ENCODE assay signal across 24 cellular contexts in the genomic region with DNA sequence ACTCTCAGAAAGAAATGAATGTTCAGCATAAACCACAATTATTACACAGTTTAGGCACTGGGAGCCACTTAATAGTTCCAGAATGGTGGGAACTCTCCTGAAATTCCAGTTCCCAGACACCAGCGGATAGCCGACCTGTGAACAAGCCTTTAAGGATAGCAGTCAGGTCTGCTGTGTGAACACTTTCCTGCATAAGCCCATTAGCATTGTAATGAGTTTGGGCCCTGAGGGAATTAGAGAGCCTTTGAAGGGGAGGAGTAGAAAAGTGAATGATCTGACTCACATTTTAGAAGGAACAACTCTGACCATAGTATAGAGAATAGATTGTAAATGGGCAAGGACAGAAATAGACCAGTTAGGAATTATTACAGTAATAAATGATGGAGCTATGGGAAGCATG.
DNase-seq lines count a peak whose midpoint lies in the region; ATAC-seq and TF ChIP-seq lines count a peak whose summit lies in the region.
"Had no signal": no experiment of that assay in that cellular context is flagged by ENCODE, and none has a peak within 500 bp of the region (broad histone marks: within the 10 kb centered on the region; RNA-seq: fewer than 3 reads in every experiment).

No MANE protein-coding gene starts in this region.

- peak; percentile 73 for DNase-seq in A673 (ENCODE audit: low spot score)
- DNase-seq in HAP-1 (ENCODE audit: low spot score in 2 of 2) = peak; percentile 80 to 93
- DNase-seq in SW480 (ENCODE audit: low spot score) = peak; percentile 36
- peak; percentile 93 for DNase-seq in islet precursor cell
- DNase-seq in activated naive CD8-positive, alpha-beta T cell treated with anti-CD3 and anti-CD28 coated beads for 36 hours = no peak
- DNase-seq: activated B cell treated with CpG ODN at 0.5 μM for 24 hours; activated CD4-positive, alpha-beta memory T cell treated with anti-CD3 and anti-CD28 coated beads, Interleukin-2, amount 10 ng/mL, durations not matched to agents 7 days and 5 days; activated gamma-delta T cell treated with Interleukin-2 at 50 U/mL for 16 hours; amniotic stem cell; central memory CD4-positive, alpha-beta T cell; hippocampal formation; natural killer cell; NCI-H2171; NCI-H774; ovary; T-helper 2 cell had no signal

- H3K9me3 ChIP-seq in A673 (ENCODE audit: low read depth, low read length, poor library complexity, severe bottlenecking) = no peaks in the 10 kb centered on the region
- H3K9me3 ChIP-seq in HAP-1 = no peaks in the 10 kb centered on the region
- H3K9me3 ChIP-seq: ovary, suprapubic skin, vagina had no signal

- ATAC-seq in HG03565 (IDR thresholded peaks at IDR 0.05; ENCODE audit: unreplicated experiment) (no peak), HG03045 (IDR thresholded peaks at IDR 0.05; ENCODE audit: unreplicated experiment) (no peak), GM19452 (IDR thresholded peaks at IDR 0.05; ENCODE audit: unreplicated experiment) (no peak)
- ATAC-seq: natural killer cell, sciatic nerve had no signal

- H3K9me3 Mint-ChIP-seq in activated naive CD8-positive, alpha-beta T cell treated with anti-CD3 and anti-CD28 coated beads for 36 hours = no peaks in the 10 kb centered on the region
- H3K9me3 Mint-ChIP-seq: activated CD4-positive, alpha-beta memory T cell treated with anti-CD3 and anti-CD28 coated beads, Interleukin-2, amount 10 ng/mL, durations not matched to agents 7 days and 5 days; natural killer cell; stimulated activated effector memory CD8-positive, alpha-beta T cell treated with anti-CD3 and anti-CD28 coated beads, Interleukin-12 subunit alpha, Interleukin-12 subunit beta, amount 100 ng/mL, for 72 hours had no signal

- no peak overlapping the region for H3K27ac Mint-ChIP-seq in activated naive CD8-positive, alpha-beta T cell treated with anti-CD3 and anti-CD28 coated beads for 36 hours
- H3K27ac Mint-ChIP-seq: activated B cell treated with CpG ODN at 0.5 μM for 24 hours; activated CD4-positive, alpha-beta memory T cell treated with anti-CD3 and anti-CD28 coated beads, Interleukin-2, amount 10 ng/mL, durations not matched to agents 7 days and 5 days; natural killer cell; stimulated activated effector memory CD8-positive, alpha-beta T cell treated with anti-CD3 and anti-CD28 coated beads, Interleukin-12 subunit alpha, Interleukin-12 subunit beta, amount 100 ng/mL, for 72 hours had no signal

- peaks cover 26% of the 10 kb centered on the region for H3K27me3 Mint-ChIP-seq in activated naive CD8-positive, alpha-beta T cell treated with anti-CD3 and anti-CD28 coated beads for 36 hours
- H3K27me3 Mint-ChIP-seq: activated CD4-positive, alpha-beta memory T cell treated with anti-CD3 and anti-CD28 coated beads, Interleukin-2, amount 10 ng/mL, durations not matched to agents 7 days and 5 days had no signal

- H3K27me3 ChIP-seq in A673 (replicated peaks; ENCODE audit: insufficient read depth, low read depth, low read length, poor library complexity) (no peaks in the 10 kb centered on the region), HAP-1 (ENCODE audit: low read depth) (no peaks in the 10 kb centered on the region)
- H3K27me3 ChIP-seq: ovary, suprapubic skin, vagina had no signal

- in situ Hi-C loops in HAP-1 (cut with MboI; ENCODE audit: low sequenced_read_pairs) = no loop called here

- intact Hi-C loops in A673 (cut with micrococcal nuclease; ENCODE audit: unreplicated experiment) = no loop called here

- no TSS peak for BruUV-seq in A673 (replicated peaks; lab: Mats Ljungman, UMichigan)

- no peaks in the 10 kb centered on the region for H3K36me3 ChIP-seq in A673 (ENCODE audit: insufficient read depth, low read length, poor library complexity, severe bottlenecking)
- peaks cover 34% of the 10 kb centered on the region for H3K36me3 ChIP-seq in HAP-1 (replicated peaks)
- H3K36me3 ChIP-seq: ovary, suprapubic skin, vagina had no signal

- H3K4me1 Mint-ChIP-seq in activated naive CD8-positive, alpha-beta T cell treated with anti-CD3 and anti-CD28 coated beads for 36 hours = no peaks in the 10 kb centered on the region
- H3K4me1 Mint-ChIP-seq: activated B cell treated with CpG ODN at 0.5 μM for 24 hours; activated CD4-positive, alpha-beta memory T cell treated with anti-CD3 and anti-CD28 coated beads, Interleukin-2, amount 10 ng/mL, durations not matched to agents 7 days and 5 days; natural killer cell; stimulated activated effector memory CD8-positive, alpha-beta T cell treated with anti-CD3 and anti-CD28 coated beads, Interleukin-12 subunit alpha, Interleukin-12 subunit beta, amount 100 ng/mL, for 72 hours had no signal

- H3K4me3 Mint-ChIP-seq in activated naive CD8-positive, alpha-beta T cell treated with anti-CD3 and anti-CD28 coated beads for 36 hours = no peak overlapping the region
- H3K4me3 Mint-ChIP-seq: activated B cell treated with CpG ODN at 0.5 μM for 24 hours; activated CD4-positive, alpha-beta memory T cell treated with anti-CD3 and anti-CD28 coated beads, Interleukin-2, amount 10 ng/mL, durations not matched to agents 7 days and 5 days; natural killer cell; stimulated activated effector memory CD8-positive, alpha-beta T cell treated with anti-CD3 and anti-CD28 coated beads, Interleukin-12 subunit alpha, Interleukin-12 subunit beta, amount 100 ng/mL, for 72 hours had no signal

- TF ChIP-seq CTCF in A673 (conservative IDR thresholded peaks at IDR 0.05; ENCODE audit: low read depth, low read length) = no peak

- H3K36me3 Mint-ChIP-seq in activated naive CD8-positive, alpha-beta T cell treated with anti-CD3 and anti-CD28 coated beads for 36 hours = no peaks in the 10 kb centered on the region
- H3K36me3 Mint-ChIP-seq: natural killer cell; stimulated activated effector memory CD8-positive, alpha-beta T cell treated with anti-CD3 and anti-CD28 coated beads, Interleukin-12 subunit alpha, Interleukin-12 subunit beta, amount 100 ng/mL, for 72 hours had no signal

- no peak overlapping the region for H3K27ac ChIP-seq in A673 (ENCODE audit: low read depth, low read length, poor library complexity, severe bottlenecking)
- H3K27ac ChIP-seq: epithelial cell of prostate, ovary, suprapubic skin, vagina had no signal

- POLR2A ChIA-PET in A673 (lab: Charles Lee; ENCODE audit: low non-redundant PET) = no interaction called here

- H3K4me1 ChIP-seq in A673 (ENCODE audit: insufficient read depth, low read length, poor library complexity, severe bottlenecking) = no peaks in the 10 kb centered on the region
- peaks cover 31% of the 10 kb centered on the region for H3K4me1 ChIP-seq in HAP-1
- H3K4me1 ChIP-seq: suprapubic skin, vagina had no signal

- CTCF ChIA-PET in A673 (lab: Charles Lee) = no interaction called here

- H3K4me3 ChIP-seq in A673 (ENCODE audit: low read depth, low read length, poor library complexity, severe bottlenecking) = no peak overlapping the region
- H3K4me3 ChIP-seq in HAP-1 = no peak overlapping the region
- H3K4me3 ChIP-seq: ovary, suprapubic skin, vagina had no signal
